ENCODE assay signal across 14 cellular contexts in genomic region chr1:58964880-58965279, GRCh38.
DNase-seq lines count a peak whose midpoint lies in the region; ATAC-seq and TF ChIP-seq lines count a peak whose summit lies in the region.
"Had no signal": no experiment of that assay in that cellular context is flagged by ENCODE, and none has a peak within 500 bp of the region (broad histone marks: within the 10 kb centered on the region; RNA-seq: fewer than 3 reads in every experiment).

No MANE protein-coding gene starts in this region.

- H3K9me3 ChIP-seq in psoas muscle, result no peaks in the 10 kb centered on the region
- H3K9me3 ChIP-seq: tibial artery had no signal

- no peaks in the 10 kb centered on the region for H3K27me3 ChIP-seq in psoas muscle (ENCODE audit: insufficient read depth in 3 of 3, low read length in 2 of 3)
- H3K27me3 ChIP-seq: tibial artery had no signal

- peak overlapping the region; percentile 97 for H3K27ac ChIP-seq in psoas muscle
- H3K27ac ChIP-seq: tibial artery had no signal

- H3K4me1 ChIP-seq in psoas muscle, result peaks cover 35% of the 10 kb centered on the region

- no peak overlapping the region for H3K4me3 ChIP-seq in fibroblast of pulmonary artery (replicated peaks; ENCODE audit: low read depth, low read length)
- H3K4me3 ChIP-seq in psoas muscle, result no peak overlapping the region
- H3K4me3 ChIP-seq: tibial artery had no signal

- TF ChIP-seq CTCF in fibroblast of pulmonary artery (IDR thresholded peaks at IDR 0.05; ENCODE audit: low read length, missing control alignments), result no peak
- no peak for TF ChIP-seq CTCF in psoas muscle (IDR thresholded peaks at IDR 0.05)

- intact Hi-C loops in psoas muscle (cut with DNase I) (loop anchor here in 1 of 2 donors (5.0 kb wide), 1 partner anchor 53 kb away; no protein-coding TSS in a partner anchor), posterior cingulate gyrus (cut with DNase I) (no loop called here)

- ATAC-seq in psoas muscle (peak in 3 of 4 donors; percentile 84 to 91 (median 88)), GM18517 (IDR thresholded peaks at IDR 0.05; ENCODE audit: unreplicated experiment) (no peak)

- WGBS in psoas muscle, 3 donors, result 11 to 33% (median 12%) methylated on average over 1 of the region's 1 CpG

- H3K36me3 ChIP-seq in psoas muscle (ENCODE audit: insufficient read depth in 1 of 2, low read depth in 1 of 2), result no peaks in the 10 kb centered on the region
- H3K36me3 ChIP-seq: tibial artery had no signal

- DNase-seq in GM04504 (ENCODE audit: low read depth) (peak; percentile 18), NCI-H226 (peak; percentile 37), fibroblast of pulmonary artery (ENCODE audit: low read depth) (peak; percentile 61), psoas muscle (peak; percentile 65 to 75), posterior cingulate gyrus (no peak), NCI-H1436 treated with DMSO at 0.1 percent for 48 hours (lab: John Stamatoyannopoulos, UW) (no peak)
- DNase-seq: activated naive CD8-positive, alpha-beta T cell treated with anti-CD3 and anti-CD28 coated beads for 36 hours; COR-L47; cortex of kidney; foreskin melanocyte; MM.1S; NCI-H524 treated with DMSO at 0.1 percent for 48 hours had no signal

Comparison
In these comparisons a context has a peak if more than half of its experiments do, and no peak if none do; other contexts are left out.
1. DNase-seq: peak in GM04504 (single experiment), NCI-H226 (single experiment), fibroblast of pulmonary artery (single experiment) and psoas muscle (2 of 2); none in posterior cingulate gyrus (0 of 10) and NCI-H1436 treated with DMSO at 0.1 percent for 48 hours (single experiment).